ENCODE assay signal across 10 cellular contexts in the genomic region with DNA sequence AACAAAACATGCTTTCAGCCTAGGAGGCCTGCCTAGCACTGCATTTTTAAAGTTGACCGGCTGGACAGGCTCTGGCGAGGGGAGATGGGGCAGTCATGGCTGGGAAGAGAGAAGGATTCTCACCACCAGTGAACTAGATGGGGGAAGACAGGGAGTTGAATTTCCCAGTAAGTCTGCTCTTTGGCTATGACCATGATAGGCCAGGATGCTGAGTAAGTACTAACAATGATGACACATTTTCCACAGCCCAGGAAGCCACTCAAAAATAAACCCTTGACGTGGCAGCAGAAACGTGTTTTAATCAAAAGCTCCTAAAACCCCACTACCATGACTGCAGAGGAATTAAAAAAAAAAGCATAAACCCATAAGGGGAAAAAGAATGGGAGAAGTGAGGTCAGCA. TPM values are rescaled to one million over a fixed set of nuclear protein-coding genes. Genes with fewer than 3 reads are reported as not detected.
DNase-seq lines count a peak whose midpoint lies in the region; ATAC-seq, FAIRE-seq and TF ChIP-seq lines count a peak whose summit lies in the region.
"Had no signal": no experiment of that assay in that cellular context is flagged by ENCODE, and none has a peak within 500 bp of the region (broad histone marks: within the 10 kb centered on the region; RNA-seq: fewer than 3 reads in every experiment).

No MANE protein-coding gene starts in this region.

- H4K20me1 ChIP-seq in osteoblast (ENCODE audit: insufficient read depth, low read length) (no peaks in the 10 kb centered on the region), PC-9 (ENCODE audit: insufficient read depth) (peaks cover 4% of the 10 kb centered on the region; the same call in 1 of the 2 replicates)

- no peak overlapping the region for H2AFZ ChIP-seq in osteoblast (ENCODE audit: low read length)
- H2AFZ ChIP-seq in PC-9 = no peak overlapping the region

- peak overlapping the region; percentile 47 to 98 (median 92) for H3K27ac ChIP-seq in esophagus squamous epithelium
- peak overlapping the region; percentile 100 for H3K27ac ChIP-seq in osteoblast (ENCODE audit: low read depth, low read length)
- H3K27ac ChIP-seq in foreskin keratinocyte = no peak overlapping the region
- no peak overlapping the region for H3K27ac ChIP-seq in PC-9

- no peak for TF ChIP-seq POLR2A in esophagus squamous epithelium (IDR thresholded peaks at IDR 0.05)

- 51 to 74% methylated on average over 2 to 4 of the region's 4 CpGs for WGBS in esophagus squamous epithelium, 2 donors

- CTCF ChIA-PET in PC-9 (lab: Charles Lee) = no interaction called here

- H3K36me3 ChIP-seq in esophagus squamous epithelium (peaks cover 34 to 74% (median 49%) of the 10 kb centered on the region in 3 donors), osteoblast (ENCODE audit: insufficient read depth, low read length) (peaks cover 59% of the 10 kb centered on the region), PC-9 (ENCODE audit: low read depth) (peaks cover 11% of the 10 kb centered on the region)

- H3K9me3 ChIP-seq in esophagus squamous epithelium (no peaks in the 10 kb centered on the region), osteoblast (ENCODE audit: low read depth, low read length) (no peaks in the 10 kb centered on the region), PC-9 (ENCODE audit: insufficient read depth, low read depth) (no peaks in the 10 kb centered on the region)

- no peak for TF ChIP-seq CTCF in AG10803 (conservative IDR thresholded peaks at IDR 0.05; ENCODE audit: low read length)
- no peak for TF ChIP-seq CTCF in esophagus squamous epithelium (IDR thresholded peaks at IDR 0.05)
- TF ChIP-seq CTCF in osteoblast (IDR thresholded peaks at IDR 0.05; ENCODE audit: extremely low read depth, low read depth, low read length) = no peak
- no peak for TF ChIP-seq CTCF in foreskin keratinocyte (conservative IDR thresholded peaks at IDR 0.05)
- no peak for TF ChIP-seq CTCF in PC-9 (conservative IDR thresholded peaks at IDR 0.05)

- peaks cover 28 to 61% (median 54%) of the 10 kb centered on the region in 3 donors for H3K4me1 ChIP-seq in esophagus squamous epithelium
- H3K4me1 ChIP-seq in osteoblast (ENCODE audit: insufficient read depth, low read length) = peaks cover 56% of the 10 kb centered on the region
- peaks cover 21% of the 10 kb centered on the region for H3K4me1 ChIP-seq in foreskin keratinocyte
- peaks cover 29% of the 10 kb centered on the region for H3K4me1 ChIP-seq in PC-9 (replicated peaks; ENCODE audit: insufficient read depth)

- no TSS peak for BruUV-seq in PC-9 (replicated peaks; lab: Mats Ljungman, UMichigan)

- intact Hi-C loops in esophagus squamous epithelium (cut with DNase I) (no loop called here), PC-9 (cut with micrococcal nuclease; ENCODE audit: unreplicated experiment) (no loop called here)

- H3K9me2 ChIP-seq in PC-9 (ENCODE audit: insufficient read depth) = no peaks in the 10 kb centered on the region

- H3F3A ChIP-seq in PC-9 (ENCODE audit: insufficient read depth, low read depth) = peaks cover 29% of the 10 kb centered on the region

- H3K79me2 ChIP-seq in osteoblast (ENCODE audit: insufficient read depth, low read length) (peaks cover 87% of the 10 kb centered on the region), PC-9 (ENCODE audit: low read depth) (peaks cover 40% of the 10 kb centered on the region)

- no peak for FAIRE-seq in RCC 7860 (lab: Jason Lieb, UNC)

- H3K4me3 ChIP-seq in AG10803 (ENCODE audit: low read length) (no peak overlapping the region), esophagus squamous epithelium (no peak overlapping the region), osteoblast (ENCODE audit: insufficient read depth, low read length) (no peak overlapping the region), PC-9 (no peak overlapping the region)

- H3K27me3 ChIP-seq in esophagus squamous epithelium (no peaks in the 10 kb centered on the region), osteoblast (ENCODE audit: insufficient read depth, low read length) (no peaks in the 10 kb centered on the region), foreskin keratinocyte (no peaks in the 10 kb centered on the region), PC-9 (ENCODE audit: insufficient read depth, low read depth) (no peaks in the 10 kb centered on the region)

- POLR2A ChIA-PET in PC-9 (lab: Charles Lee; ENCODE audit: unreplicated experiment) = no interaction called here

- no peak for ATAC-seq in foreskin keratinocyte

- DNase-seq in AG10803 (ENCODE audit: low read depth) (peak; percentile 76), RCC 7860 (ENCODE audit: low spot score) (peak; percentile 6), esophagus squamous epithelium (lab: John Stamatoyannopoulos, UW) (no peak), osteoblast (ENCODE audit: insufficient read length, low spot score, missing footprints) (peak; percentile 83), foreskin keratinocyte (no peak), DMS79 treated with DMSO at 0.1 percent for 48 hours (lab: John Stamatoyannopoulos, UW) (no peak), PC-9 (no peak), AML-193 (lab: John Stamatoyannopoulos, UW) (no peak)
- DNase-seq: central memory CD4-positive, alpha-beta T cell; NCI-H2227 treated with DMSO at 0.1 percent for 48 hours had no signal

- H3K4me2 ChIP-seq in osteoblast (ENCODE audit: insufficient read depth, low read length) = peak overlapping the region; percentile 34
- no peak overlapping the region for H3K4me2 ChIP-seq in PC-9

RNA-seq across cellular contexts. Expression of gene KCTD10, which starts 19.0 kb away (rescaled TPM):
- total RNA-seq in esophagus squamous epithelium = 10 to 100 TPM; 31.5 to 62.8 (median 46.5) TPM
- 94.6 and 102 TPM in 2 replicates for total RNA-seq in osteoblast
- 37.1 and 39.2 TPM in 2 replicates for total RNA-seq in foreskin keratinocyte
- 19.8 and 22.4 TPM in 2 replicates for polyA plus RNA-seq in foreskin keratinocyte
- 37.4 and 45.9 TPM in 2 replicates for total RNA-seq in PC-9 (2021)

RNA-seq across cellular contexts. Expression of gene UBE3B, which starts 19.3 kb away (rescaled TPM):
- total RNA-seq in esophagus squamous epithelium = 10 to 100 TPM; 31.7 to 48.7 (median 37.6) TPM
- total RNA-seq in osteoblast = 34.8 and 40.9 TPM in 2 replicates
- total RNA-seq in foreskin keratinocyte = 27.5 and 31.3 TPM in 2 replicates
- polyA plus RNA-seq in foreskin keratinocyte = 10.5 and 15.5 TPM in 2 replicates
- 45.4 and 48.0 TPM in 2 replicates for total RNA-seq in PC-9 (2021)

Comparison
In these comparisons a context has a peak if more than half of its experiments do, and no peak if none do; other contexts are left out.
1. DNase-seq: peak in AG10803 (single experiment), RCC 7860 (single experiment) and osteoblast (single experiment); none in esophagus squamous epithelium (single experiment), foreskin keratinocyte (0 of 2), DMS79 treated with DMSO at 0.1 percent for 48 hours (single experiment), PC-9 (0 of 2) and AML-193 (0 of 2).
2. H3K27ac ChIP-seq: peak in esophagus squamous epithelium (4 of 4) and osteoblast (single experiment); none in foreskin keratinocyte (single experiment) and PC-9 (single experiment).